ENCODE assay signal across 8 cellular contexts in the genomic region with DNA sequence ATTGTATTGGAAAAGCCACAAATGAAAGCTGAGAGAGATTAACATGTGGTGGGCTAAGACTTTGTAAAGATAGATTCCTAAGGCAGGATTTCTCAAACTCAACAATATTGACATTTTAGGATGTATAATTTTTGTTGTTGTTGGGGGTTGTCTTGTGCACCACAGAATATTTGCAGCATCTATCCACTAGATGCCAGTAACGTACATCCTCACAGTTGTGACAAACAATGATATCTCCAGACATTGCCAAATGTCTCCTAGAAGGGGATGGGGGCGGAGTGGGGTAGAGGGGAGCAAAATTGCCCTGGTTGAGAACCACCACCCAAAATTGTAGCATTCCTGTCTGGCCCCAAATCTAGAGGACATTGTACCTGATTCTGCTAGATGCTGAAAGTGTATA. TPM values are rescaled to one million over a fixed set of nuclear protein-coding genes. Genes with fewer than 3 reads are reported as not detected.
DNase-seq lines count a peak whose midpoint lies in the region; ATAC-seq and TF ChIP-seq lines count a peak whose summit lies in the region.

No MANE protein-coding gene starts in this region.

- DNase-seq in AG04450 (ENCODE audit: low read depth, low spot score) (peak; percentile 11), NCI-H1694 treated with DMSO at 0.1 percent for 48 hours (lab: John Stamatoyannopoulos, UW) (peak; percentile 40), cerebellum (ENCODE audit: low spot score) (peak; percentile 11), lung microvascular endothelial cell (ENCODE audit: low read depth in 2 of 2) (peak; percentile 62 to 69), lower leg skin (ENCODE audit: low spot score in 2 of 2) (no peak)

- TF ChIP-seq CTCF in AG04450 (IDR thresholded peaks at IDR 0.05; ENCODE audit: low read depth, low read length) (peak; percentile 68), lower leg skin (IDR thresholded peaks at IDR 0.05) (no peak)

- H3K9me3 ChIP-seq in AG04450 (ENCODE audit: control insufficient read depth, insufficient read depth, low read length), result no peaks in the 10 kb centered on the region

- H3K27ac ChIP-seq in AG04450 (ENCODE audit: low read depth, low read length), result no peak overlapping the region

- H3K27me3 Mint-ChIP-seq in stimulated activated memory B cell treated with anti-CD40 and anti-IgM and Interleukin-4, amounts not matched to agents 10 μg/mL and 1 μg/mL and 100 μg/mL, for 72 hours, result peaks cover 11% of the 10 kb centered on the region

- no peaks in the 10 kb centered on the region for H3K36me3 Mint-ChIP-seq in stimulated activated memory B cell treated with anti-CD40 and anti-IgM and Interleukin-4, amounts not matched to agents 10 μg/mL and 1 μg/mL and 100 μg/mL, for 72 hours

- H3K4me3 ChIP-seq in AG04450 (ENCODE audit: low read depth, low read length) (no peak overlapping the region), lower leg skin (ENCODE audit: low read depth, poor library complexity, severe bottlenecking) (no peak overlapping the region)

- intact Hi-C loops in lower leg skin (cut with DNase I; ENCODE audit: low total_unique reads), result no loop called here

- 7 to 17% methylated on average over 2 of the region's 2 CpGs for WGBS in lower leg skin, 2 donors

- no peaks in the 10 kb centered on the region for H3K4me1 Mint-ChIP-seq in stimulated activated memory B cell treated with anti-CD40 and anti-IgM and Interleukin-4, amounts not matched to agents 10 μg/mL and 1 μg/mL and 100 μg/mL, for 72 hours

- no peaks in the 10 kb centered on the region for H3K27me3 ChIP-seq in AG04450 (ENCODE audit: control insufficient read depth, insufficient read depth, low read length)

- CTCF ChIA-PET in AG04450 (lab: Charles Lee), result interaction anchor here (0.6 to 4.1 kb wide), 15 partner anchors 9 to 542 kb away, joined by 3 to 23 read pairs (median 4); no protein-coding TSS in a partner anchor

- POLR2A ChIA-PET in AG04450 (lab: Yijun Ruan, JAX), result no interaction called here

- ATAC-seq in GM18502 (IDR thresholded peaks at IDR 0.05; ENCODE audit: poor library complexity, unreplicated experiment), result peak; percentile 87
- ATAC-seq in HG02798 (IDR thresholded peaks at IDR 0.05; ENCODE audit: poor library complexity, unreplicated experiment), result peak; percentile 83
- no peak for ATAC-seq in stimulated activated memory B cell treated with anti-CD40 and anti-IgM and Interleukin-4, amounts not matched to agents 10 μg/mL and 1 μg/mL and 100 μg/mL, for 72 hours

- no peak for TF ChIP-seq POLR2A in lower leg skin (IDR thresholded peaks at IDR 0.05)

- H3K4me3 Mint-ChIP-seq in stimulated activated memory B cell treated with anti-CD40 and anti-IgM and Interleukin-4, amounts not matched to agents 10 μg/mL and 1 μg/mL and 100 μg/mL, for 72 hours, result no peak overlapping the region

- H3K9me3 Mint-ChIP-seq in stimulated activated memory B cell treated with anti-CD40 and anti-IgM and Interleukin-4, amounts not matched to agents 10 μg/mL and 1 μg/mL and 100 μg/mL, for 72 hours, result no peaks in the 10 kb centered on the region

- H3K27ac Mint-ChIP-seq in stimulated activated memory B cell treated with anti-CD40 and anti-IgM and Interleukin-4, amounts not matched to agents 10 μg/mL and 1 μg/mL and 100 μg/mL, for 72 hours, result no peak overlapping the region

RNA-seq across cellular contexts. Expression of a gene that starts 14.7 kb away (rescaled TPM):
- polyA plus RNA-seq in AG04450 (2011; rRNA removed), result 4.2 and 4.5 TPM in 2 replicates
- polyA minus RNA-seq in AG04450 (2011; rRNA and poly(A)+ RNA removed), result 4.1 and 7.2 TPM in 2 replicates
- total RNA-seq in cerebellum (45.8 TPM), lung microvascular endothelial cell (10.0 and 11.3 TPM in 2 replicates), lower leg skin (10 to 100 TPM; 13.7 to 37.2 (median 18.8) TPM)

Comparison
In these comparisons a context has a peak if more than half of its experiments do, and no peak if none do; other contexts are left out.
1. DNase-seq: peak in AG04450 (single experiment), NCI-H1694 treated with DMSO at 0.1 percent for 48 hours (single experiment), cerebellum (single experiment) and lung microvascular endothelial cell (2 of 2); none in lower leg skin (0 of 2).